Comparison of ENCODE assay signal across 32 cellular contexts in genomic region chr5:9090381-9091026, GRCh38.
"Had no signal": no experiment of that assay in that cellular context is flagged by ENCODE, and none has a peak within 500 bp of the region (broad histone marks: within the 10 kb centered on the region; RNA-seq: fewer than 3 reads in every experiment).

No MANE protein-coding gene starts in this region.

- H3K4me1 ChIP-seq: SJCRH30 had no signal

- ATAC-seq: Panc1, Right ventricle myocardium inferior, SK-N-SH treated with all-trans-retinoic acid at 6 μM for 48 hours, T-cell had no signal

- H3K27me3 ChIP-seq: MG63, SJCRH30 had no signal

- H3K4me3 ChIP-seq: MG63, PC-9, SJCRH30, SK-N-MC had no signal

- H3K36me3 ChIP-seq: SJCRH30 had no signal

- DNase-seq: MG63, NCI-H1048, NCI-H1092 treated with DMSO at 0.1 percent for 48 hours, NCI-H1105 treated with DMSO at 0.1 percent for 48 hours, NCI-H1417, NCI-H1436, NCI-H146, NCI-H1694, NCI-H187, NCI-H1930, NCI-H2029 treated with DMSO at 0.1 percent for 48 hours, NCI-H2081 treated with DMSO at 0.1 percent for 48 hours, NCI-H2107, NCI-H2171, NCI-H226, NCI-H446 treated with DMSO at 0.1 percent for 48 hours, NCI-H510A, NCI-H524, NCI-H526, NCI-H69, NCI-H748 treated with DMSO at 0.1 percent for 48 hours, NCI-H82, PC-9, SHP77, SIG-M5, SJCRH30, T-cell had no signal

- H3K27ac ChIP-seq: PC-9, RWPE1, SJCRH30, SK-N-MC had no signal

- H3K4me2 ChIP-seq: PC-9 had no signal

- H3K9me3 ChIP-seq: SJCRH30 had no signal
